ENCODE assay signal across 1 cellular context in the genomic region with DNA sequence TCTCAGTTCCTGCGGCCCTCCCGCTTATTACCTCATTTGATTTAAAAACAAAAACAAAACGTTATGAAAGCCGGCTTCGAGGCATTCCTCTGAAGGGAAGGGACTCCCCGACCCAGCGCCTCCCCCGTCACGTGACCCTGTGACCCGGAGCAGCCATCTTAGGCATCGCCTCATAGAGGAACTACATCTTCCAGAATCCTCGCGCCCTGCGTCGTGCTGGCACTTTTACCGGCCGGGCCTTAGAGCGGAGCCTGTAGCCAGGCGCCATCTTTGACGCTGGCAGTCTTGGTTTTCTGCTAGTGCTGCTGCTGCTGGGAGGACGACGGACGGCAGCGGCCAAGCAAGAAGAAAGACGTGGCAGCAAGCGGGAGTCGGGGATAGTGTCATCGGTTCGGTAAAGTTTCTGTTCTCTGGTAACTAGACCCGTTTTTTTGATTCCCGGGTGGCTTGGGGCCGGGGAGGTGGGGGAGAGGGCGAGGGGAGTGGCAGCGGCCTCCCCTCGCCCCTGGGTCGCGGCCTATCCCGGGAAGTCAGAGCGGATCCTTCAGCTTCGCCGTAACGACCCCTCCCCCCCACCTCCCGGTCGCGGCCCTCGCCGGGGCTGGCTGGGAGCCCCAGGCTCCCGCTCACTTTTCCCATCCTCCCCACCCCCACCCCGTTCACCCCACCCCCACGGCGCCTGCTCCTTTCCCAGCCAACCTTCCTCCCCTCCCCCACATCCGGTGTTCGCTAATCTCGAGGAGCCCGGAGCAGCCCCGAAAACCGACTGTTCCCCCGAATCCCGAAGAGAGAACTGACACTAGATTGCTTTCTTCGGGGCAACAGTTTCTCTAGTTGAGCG.
TF ChIP-seq lines count a peak whose summit lies in the region.

A gene with protein sequence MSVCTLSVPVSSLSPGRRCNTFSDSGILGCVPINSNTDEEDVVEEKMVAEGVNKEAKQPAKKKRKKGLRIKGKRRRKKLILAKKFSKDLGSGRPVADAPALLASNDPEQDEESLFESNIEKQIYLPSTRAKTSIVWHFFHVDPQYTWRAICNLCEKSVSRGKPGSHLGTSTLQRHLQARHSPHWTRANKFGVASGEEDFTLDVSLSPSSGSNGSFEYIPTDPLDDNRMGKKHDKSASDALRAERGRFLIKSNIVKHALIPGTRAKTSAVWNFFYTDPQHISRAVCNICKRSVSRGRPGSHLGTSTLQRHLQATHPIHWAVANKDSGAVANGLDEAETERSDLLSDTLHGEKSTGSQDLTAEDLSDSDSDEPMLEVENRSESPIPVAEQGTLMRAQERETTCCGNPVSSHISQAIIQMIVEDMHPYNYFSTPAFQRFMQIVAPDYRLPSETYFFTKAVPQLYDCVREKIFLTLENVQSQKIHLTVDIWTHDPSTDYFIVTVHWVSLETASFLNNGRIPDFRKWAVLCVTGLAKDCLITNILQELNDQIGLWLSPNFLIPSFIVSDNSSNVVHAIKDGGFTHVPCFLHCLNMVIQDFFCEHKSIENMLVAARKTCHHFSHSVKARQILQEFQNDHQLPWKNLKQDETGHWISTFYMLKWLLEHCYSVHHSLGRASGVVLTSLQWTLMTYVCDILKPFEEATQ (N-terminal part only) (plus strand): TSS at position 242 of the 841 bp plus-strand sequence. CDS start 1,900 bp downstream, outside the sequence.
Gene ZC3H11A (plus strand): TSS at position 242 of the 841 bp plus-strand sequence. CDS start 21,448 bp downstream, outside the sequence.

TF ChIP-seq in GM12878, 131 proteins besides CTCF, POLR2A, EP300 and RAD21 (continued from another document):
- TF ChIP-seq ZBTB4 (CRISPR knock-in tag; IDR thresholded peaks at IDR 0.05) (peak; percentile 80; the same call in 1 of the 2 replicates), YY1 (IDR thresholded peaks at IDR 0.05; ENCODE audit: low read depth, low read length) (peak; percentile 97), ZZZ3 (IDR thresholded peaks at IDR 0.05; ENCODE audit: control insufficient read depth, insufficient read length, low read depth) (no peak), POLR2AphosphoS2 (IDR thresholded peaks at IDR 0.05; ENCODE audit: low read depth, low read length) (peak; percentile 54; the same call in 1 of the 2 replicates), BCLAF1 (IDR thresholded peaks at IDR 0.05) (no peak), MEF2A (IDR thresholded peaks at IDR 0.05; ENCODE audit: insufficient read depth, low read depth, low read length) (peak; percentile 59; the same call in 1 of the 2 replicates), KDM1A (IDR thresholded peaks at IDR 0.05; ENCODE audit: borderline replicate concordance) (no peak), HDGF (IDR thresholded peaks at IDR 0.05) (no peak), GATAD2B (conservative IDR thresholded peaks at IDR 0.05; ENCODE audit: low read depth) (no peak), BHLHE40 (IDR thresholded peaks at IDR 0.05; ENCODE audit: borderline replicate concordance in 1 of 2, low read depth in 2 of 2, low read length in 1 of 2) (peak; percentile 94 to 98), MEF2B (IDR thresholded peaks at IDR 0.05; ENCODE audit: partially characterized antibody, poor library complexity, severe bottlenecking) (peak; percentile 44), MTA2 (IDR thresholded peaks at IDR 0.05; ENCODE audit: low read depth) (peak; percentile 46; the same call in 1 of the 2 replicates), CHD2 (IDR thresholded peaks at IDR 0.05; ENCODE audit: borderline replicate concordance, low read depth, low read length) (peak; percentile 65; the same call in 1 of the 2 replicates), RFX5 (IDR thresholded peaks at IDR 0.05; ENCODE audit: low read depth, low read length) (no peak), POLR2AphosphoS5 (IDR thresholded peaks at IDR 0.05; ENCODE audit: low read length) (peak; percentile 72), E2F8 (IDR thresholded peaks at IDR 0.05; ENCODE audit: low read depth, partially characterized antibody) (no peak), REST (IDR thresholded peaks at IDR 0.05; ENCODE audit: low read depth, low read length) (no peak)
- TF ChIP-seq, protein P1, sequence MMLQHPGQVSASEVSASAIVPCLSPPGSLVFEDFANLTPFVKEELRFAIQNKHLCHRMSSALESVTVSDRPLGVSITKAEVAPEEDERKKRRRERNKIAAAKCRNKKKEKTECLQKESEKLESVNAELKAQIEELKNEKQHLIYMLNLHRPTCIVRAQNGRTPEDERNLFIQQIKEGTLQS (IDR thresholded peaks at IDR 0.05; ENCODE audit: borderline replicate concordance, extremely low read depth, low read depth, low read length) = peak; percentile 88
